In genomic region chr6:26957399-26958127, GRCh38 we compare ENCODE assay signal across 8 cellular contexts.
DNase-seq lines count a peak whose midpoint lies in the region; ATAC-seq, FAIRE-seq and TF ChIP-seq lines count a peak whose summit lies in the region.
"Not testable (repeated sequence)": the region's sequence is repeated elsewhere in the genome, so short reads cannot be mapped to it uniquely, and the experiment has no call there.

No MANE protein-coding gene starts in this region.

- not testable (repeated sequence) for H3K36me3 ChIP-seq in right lobe of liver

- TF ChIP-seq EP300 in A549 (IDR thresholded peaks at IDR 0.05): not testable (repeated sequence)

- H3K4me2 ChIP-seq in A549: peak overlapping the region; percentile 76

- in situ Hi-C loops in SK-MEL-5 (cut with HindIII; ENCODE audit: low pct_unique_long_range_greater_than_20kb, low sequenced_read_pairs): not testable (repeated sequence)

- H3K9me3 Mint-ChIP-seq in activated naive CD8-positive, alpha-beta T cell treated with anti-CD3 and anti-CD28 coated beads, Interleukin-2, amount 10 ng/mL, durations not matched to agents 7 days and 5 days: not testable (repeated sequence)

- ATAC-seq in A549; activated naive CD8-positive, alpha-beta T cell treated with anti-CD3 and anti-CD28 coated beads, Interleukin-2, amount 10 ng/mL, durations not matched to agents 7 days and 5 days (ENCODE audit: low read depth): not testable (repeated sequence)
- peak in 1 of 4 donors; percentile 29 for ATAC-seq in right lobe of liver

- CTCF ChIA-PET in A549 (lab: Yijun Ruan, JAX): not testable (repeated sequence)

- 3% methylated on average over 6 of the region's 6 CpGs for WGBS in A549 (ENCODE audit: missing lambda C conversion rate)
- 46% methylated on average over 6 of the region's 6 CpGs for WGBS in right lobe of liver (ENCODE audit: insufficient coverage, low coverage, low lambda C conversion rate, missing lambda C conversion rate)

- H3K27ac ChIP-seq in A549: peak overlapping the region; percentile 83 to 94
- H3K27ac ChIP-seq in right lobe of liver: peak overlapping the region; percentile 87 to 97 (median 95)

- H3K4me1 Mint-ChIP-seq in activated naive CD8-positive, alpha-beta T cell treated with anti-CD3 and anti-CD28 coated beads, Interleukin-2, amount 10 ng/mL, durations not matched to agents 7 days and 5 days: not testable (repeated sequence)

- not testable (repeated sequence) for H3K27me3 ChIP-seq in right lobe of liver

- not testable (repeated sequence) for H3K36me3 Mint-ChIP-seq in activated naive CD8-positive, alpha-beta T cell treated with anti-CD3 and anti-CD28 coated beads, Interleukin-2, amount 10 ng/mL, durations not matched to agents 7 days and 5 days

- not testable (repeated sequence) for TF ChIP-seq CTCF in A549 (IDR thresholded peaks at IDR 0.05); GM20000 (IDR thresholded peaks at IDR 0.05; ENCODE audit: extremely low read depth, missing control alignments); right lobe of liver (IDR thresholded peaks at IDR 0.05)

- H3K4me1 ChIP-seq in A549, right lobe of liver: not testable (repeated sequence)

- POLR2A ChIA-PET in A549 (lab: Yijun Ruan, JAX); activated naive CD8-positive, alpha-beta T cell treated with anti-CD3 and anti-CD28 coated beads, Interleukin-2, amount 10 ng/mL, durations not matched to agents 7 days and 5 days (lab: Charles Lee): not testable (repeated sequence)

- H3K9me3 ChIP-seq in A549, right lobe of liver: not testable (repeated sequence)

- not testable (repeated sequence) for H3K27me3 Mint-ChIP-seq in activated naive CD8-positive, alpha-beta T cell treated with anti-CD3 and anti-CD28 coated beads, Interleukin-2, amount 10 ng/mL, durations not matched to agents 7 days and 5 days

- not testable (repeated sequence) for TF ChIP-seq RAD21 in A549 (conservative IDR thresholded peaks at IDR 0.05 in 1 of 2, IDR thresholded peaks at IDR 0.05 in 1 of 2)

- not testable (repeated sequence) for DNase-seq in A549 (ENCODE audit: low read depth in 1 of 2, low spot score in 1 of 2); activated naive CD8-positive, alpha-beta T cell treated with anti-CD3 and anti-CD28 coated beads, Interleukin-2, amount 10 ng/mL, durations not matched to agents 7 days and 5 days
- DNase-seq in GM20000 (ENCODE audit: low spot score) (peak; percentile 0), NCI-H1105 (lab: John Stamatoyannopoulos, UW) (peak; percentile 0), SK-MEL-5 (ENCODE audit: low read depth, low spot score) (peak; percentile 2), erythroblast (lab: John Stamatoyannopoulos, UW) (peak; percentile 6 to 13), right lobe of liver (peak; percentile 48 to 68 (median 59)), retina (peak; percentile 5)

- H3K4me3 Mint-ChIP-seq in activated naive CD8-positive, alpha-beta T cell treated with anti-CD3 and anti-CD28 coated beads, Interleukin-2, amount 10 ng/mL, durations not matched to agents 7 days and 5 days: peak overlapping the region; percentile 87

- intact Hi-C loops in right lobe of liver (cut with DNase I): not testable (repeated sequence)

- peak overlapping the region; percentile 55 for H3K27ac Mint-ChIP-seq in activated naive CD8-positive, alpha-beta T cell treated with anti-CD3 and anti-CD28 coated beads, Interleukin-2, amount 10 ng/mL, durations not matched to agents 7 days and 5 days

- FAIRE-seq in A549 (lab: Jason Lieb, UNC): not testable (repeated sequence)

- peak overlapping the region; percentile 58 for H3K4me3 ChIP-seq in A549
- H3K4me3 ChIP-seq in right lobe of liver: peak overlapping the region; percentile 53 to 66 (median 58)

- TF ChIP-seq POLR2A in A549 (IDR thresholded peaks at IDR 0.05; ENCODE audit: low read length); erythroblast (IDR thresholded peaks at IDR 0.05; ENCODE audit: low read length); right lobe of liver (IDR thresholded peaks at IDR 0.05): not testable (repeated sequence)
